ENCODE assay signal across 16 cellular contexts in the genomic region with DNA sequence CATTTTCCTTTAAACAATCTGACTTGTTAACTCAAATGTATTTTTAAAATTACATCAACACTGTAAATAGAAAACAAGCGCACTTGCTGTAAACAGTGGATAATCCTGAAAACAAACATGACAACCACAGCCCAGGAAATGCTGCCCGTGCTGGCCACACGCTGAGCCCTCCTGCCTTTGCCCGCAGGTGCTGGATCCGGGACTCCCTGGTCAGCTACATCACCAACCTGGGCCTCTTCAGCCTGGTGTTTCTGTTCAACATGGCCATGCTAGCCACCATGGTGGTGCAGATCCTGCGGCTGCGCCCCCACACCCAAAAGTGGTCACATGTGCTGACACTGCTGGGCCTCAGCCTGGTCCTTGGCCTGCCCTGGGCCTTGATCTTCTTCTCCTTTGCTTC. TPM values are rescaled to one million over a fixed set of nuclear protein-coding genes. Genes with fewer than 3 reads are reported as not detected.
A peak's percentile ranks its signal among the peaks of the same experiment; 100 is the strongest.
DNase-seq lines count a peak whose midpoint lies in the region; ATAC-seq and TF ChIP-seq lines count a peak whose summit lies in the region.
"Had no signal": no experiment of that assay in that cellular context is flagged by ENCODE, and none has a peak within 500 bp of the region (broad histone marks: within the 10 kb centered on the region; RNA-seq: fewer than 3 reads in every experiment).

No MANE protein-coding gene starts in this region.

- H3K79me2 ChIP-seq in osteoblast (ENCODE audit: insufficient read depth, low read length), result no peaks in the 10 kb centered on the region

- H3K27ac Mint-ChIP-seq in Calu3 (ENCODE audit: unreplicated experiment) (peak overlapping the region; percentile 61), natural killer cell (peak overlapping the region; percentile 97 to 98), T-helper 17 cell (no peak overlapping the region)
- no peak overlapping the region for H3K27ac Mint-ChIP-seq in naive thymus-derived CD8-positive, alpha-beta T cell
- H3K27ac Mint-ChIP-seq: GM23338, HFFc6 had no signal

- H3K9me3 Mint-ChIP-seq in Calu3 (ENCODE audit: low read depth, unreplicated experiment), result no peaks in the 10 kb centered on the region
- no peaks in the 10 kb centered on the region for H3K9me3 Mint-ChIP-seq in natural killer cell
- H3K9me3 Mint-ChIP-seq in naive thymus-derived CD8-positive, alpha-beta T cell, result no peaks in the 10 kb centered on the region
- H3K9me3 Mint-ChIP-seq: CD4-positive, CD25-positive, alpha-beta regulatory T cell; CD8-positive, alpha-beta memory T cell; GM23338; HFFc6 had no signal

- H3K27me3 ChIP-seq in osteoblast (ENCODE audit: insufficient read depth, low read length), result no peaks in the 10 kb centered on the region
- H3K27me3 ChIP-seq: BE2C had no signal

- intact Hi-C loops in Calu3 (cut with micrococcal nuclease; ENCODE audit: unreplicated experiment), result no loop called here
- intact Hi-C loops in natural killer cell (cut with micrococcal nuclease), result loop anchor here (10.0 kb wide), 1 partner anchor 343 kb away; a partner anchor contains a TSS

- CTCF ChIA-PET in Calu3 (lab: Charles Lee), result no interaction called here
- CTCF ChIA-PET in HEK293 (lab: Yijun Ruan, JAX), result interaction anchor here (0.7 kb wide), 1 partner anchor 61 kb away, joined by 3 read pairs; no protein-coding TSS in a partner anchor

- no peak overlapping the region for H3K4me3 ChIP-seq in HEK293 (ENCODE audit: low read depth, low read length)
- no peak overlapping the region for H3K4me3 ChIP-seq in osteoblast (ENCODE audit: insufficient read depth, low read length)
- H3K4me3 ChIP-seq: GM23338 had no signal

- no TSS peak for BruUV-seq in Calu3 (replicated peaks; lab: Mats Ljungman, UMichigan)

- H3K4me1 Mint-ChIP-seq in Calu3 (ENCODE audit: low read depth, unreplicated experiment) (no peaks in the 10 kb centered on the region), natural killer cell (peaks cover 56 to 72% of the 10 kb centered on the region in 2 donors), T-helper 17 cell (peaks cover 10% of the 10 kb centered on the region)
- H3K4me1 Mint-ChIP-seq in naive thymus-derived CD8-positive, alpha-beta T cell, result peaks cover 0 to 11% (median under 1%) of the 10 kb centered on the region in 4 donors
- H3K4me1 Mint-ChIP-seq: CD4-positive, CD25-positive, alpha-beta regulatory T cell; GM23338 had no signal

- H3K4me2 ChIP-seq in osteoblast (ENCODE audit: insufficient read depth, low read length), result no peak overlapping the region
- H3K4me2 ChIP-seq: GM23338 had no signal

- DNase-seq in Calu3 (no peak), natural killer cell (no peak), osteoblast (ENCODE audit: insufficient read length, low spot score, missing footprints) (peak; percentile 68), NCI-H1048 (lab: John Stamatoyannopoulos, UW) (no peak), T-helper 17 cell (no peak)
- DNase-seq in naive thymus-derived CD8-positive, alpha-beta T cell, result no peak
- DNase-seq: ACHN; BE2C; C1 segment of cervical spinal cord; CD4-positive, CD25-positive, alpha-beta regulatory T cell; CD8-positive, alpha-beta memory T cell; COR-L47; HCEC 1CT; HFFc6 had no signal

- H3K27ac ChIP-seq in HEK293 (ENCODE audit: extremely low read depth, low read depth, low read length) (no peak overlapping the region), osteoblast (ENCODE audit: low read depth, low read length) (no peak overlapping the region)

- no peak overlapping the region for H3K4me3 Mint-ChIP-seq in Calu3 (ENCODE audit: low read depth, unreplicated experiment)
- H3K4me3 Mint-ChIP-seq in natural killer cell, result peak overlapping the region; percentile 14
- H3K4me3 Mint-ChIP-seq in T-helper 17 cell, result no peak overlapping the region
- H3K4me3 Mint-ChIP-seq in naive thymus-derived CD8-positive, alpha-beta T cell, result no peak overlapping the region
- H3K4me3 Mint-ChIP-seq: CD4-positive, CD25-positive, alpha-beta regulatory T cell; GM23338; HFFc6 had no signal

- H4K20me1 ChIP-seq in osteoblast (ENCODE audit: insufficient read depth, low read length), result no peaks in the 10 kb centered on the region

- no peaks in the 10 kb centered on the region for H3K27me3 Mint-ChIP-seq in Calu3 (ENCODE audit: unreplicated experiment)
- H3K27me3 Mint-ChIP-seq in natural killer cell (ENCODE audit: low read depth in 2 of 2), result no peaks in the 10 kb centered on the region
- no peaks in the 10 kb centered on the region for H3K27me3 Mint-ChIP-seq in T-helper 17 cell
- no peaks in the 10 kb centered on the region for H3K27me3 Mint-ChIP-seq in naive thymus-derived CD8-positive, alpha-beta T cell
- H3K27me3 Mint-ChIP-seq: CD4-positive, CD25-positive, alpha-beta regulatory T cell; CD8-positive, alpha-beta memory T cell had no signal

- no peaks in the 10 kb centered on the region for H3K4me1 ChIP-seq in HEK293 (ENCODE audit: control insufficient read depth, insufficient read depth, low read length)
- H3K4me1 ChIP-seq in osteoblast (ENCODE audit: insufficient read depth, low read length), result no peaks in the 10 kb centered on the region
- H3K4me1 ChIP-seq: BE2C had no signal

- TF ChIP-seq CTCF in Calu3 (IDR thresholded peaks at IDR 0.05; ENCODE audit: unreplicated experiment) (no peak), HEK293 (tag by site-specific recombination; IDR thresholded peaks at IDR 0.05) (no peak), natural killer cell (IDR thresholded peaks at IDR 0.05) (no peak), osteoblast (IDR thresholded peaks at IDR 0.05; ENCODE audit: extremely low read depth, low read depth, low read length) (no peak)

- H3K9me3 ChIP-seq in HEK293 (ENCODE audit: control insufficient read depth, insufficient read depth, low read depth, low read length), result no peaks in the 10 kb centered on the region
- no peaks in the 10 kb centered on the region for H3K9me3 ChIP-seq in osteoblast (ENCODE audit: low read depth, low read length)
- H3K9me3 ChIP-seq in T-helper 17 cell (ENCODE audit: control insufficient read depth, low read length, poor library complexity, severe bottlenecking), result no peaks in the 10 kb centered on the region
- H3K9me3 ChIP-seq: BE2C had no signal

- POLR2A ChIA-PET in HEK293 (lab: Yijun Ruan, JAX), result no interaction called here
- POLR2A ChIA-PET in naive thymus-derived CD8-positive, alpha-beta T cell (lab: Charles Lee), result no interaction called here

- no peak for ATAC-seq in natural killer cell
- no peak for ATAC-seq in T-helper 17 cell
- no peak for ATAC-seq in naive thymus-derived CD8-positive, alpha-beta T cell
- ATAC-seq: GM23338 had no signal

- H2AFZ ChIP-seq in osteoblast (ENCODE audit: low read length), result no peak overlapping the region
- H2AFZ ChIP-seq: GM23338 had no signal

- H3K36me3 ChIP-seq in HEK293 (ENCODE audit: control insufficient read depth in 2 of 2, insufficient read depth in 1 of 2, low read length in 2 of 2), result no peaks in the 10 kb centered on the region
- H3K36me3 ChIP-seq in osteoblast (ENCODE audit: insufficient read depth, low read length), result no peaks in the 10 kb centered on the region
- H3K36me3 ChIP-seq: BE2C had no signal

- H3K36me3 Mint-ChIP-seq in Calu3 (ENCODE audit: insufficient read depth, unreplicated experiment) (peaks cover 78% of the 10 kb centered on the region), natural killer cell (peaks cover 20% of the 10 kb centered on the region), T-helper 17 cell (ENCODE audit: low read depth) (no peaks in the 10 kb centered on the region)
- H3K36me3 Mint-ChIP-seq in naive thymus-derived CD8-positive, alpha-beta T cell, result peaks cover 0 to 1% (median 0%) of the 10 kb centered on the region in 3 donors
- H3K36me3 Mint-ChIP-seq: CD4-positive, CD25-positive, alpha-beta regulatory T cell had no signal

TF ChIP-seq in HEK293, 187 proteins besides CTCF, POLR2A, EP300 and RAD21:
- no peak for TF ChIP-seq SETDB1 (IDR thresholded peaks at IDR 0.05; ENCODE audit: insufficient read length, low read length)
- no peak for TF ChIP-seq ZNF701 (tag by site-specific recombination; IDR thresholded peaks at IDR 0.05)
- TF ChIP-seq ZNF223 (tag by site-specific recombination; IDR thresholded peaks at IDR 0.05), result 0 out of 2 replicates have a peak, but pooled peaks have one; percentile 31
TF ChIP-seq in HEK293: peak in this region for 1.

RNA-seq across cellular contexts. Expression of a gene that starts 6.6 kb away (rescaled TPM):
- total RNA-seq in Calu3 (2022) (not detected in 2 replicates), natural killer cell (10 to 100 TPM; 16.6 to 57.3 (median 20.7) TPM), osteoblast (not detected in 2 replicates), T-helper 17 cell (under 1 TPM; 0.75 to 0.99 TPM)
- not detected for total RNA-seq in naive thymus-derived CD8-positive, alpha-beta T cell
- not detected for polyA plus RNA-seq in naive thymus-derived CD8-positive, alpha-beta T cell
- total RNA-seq: CD8-positive, alpha-beta memory T cell; GM23338; HFFc6 had no signal
- polyA plus RNA-seq: CD4-positive, CD25-positive, alpha-beta regulatory T cell; CD8-positive, alpha-beta memory T cell; GM23338 had no signal

RNA-seq across cellular contexts. Expression of a gene that starts 33.1 kb away (rescaled TPM):
- 269 and 278 TPM in 2 replicates for total RNA-seq in Calu3 (2022)
- 100 to 1,000 TPM; 830 to 949 (median 858) TPM for total RNA-seq in natural killer cell
- total RNA-seq in osteoblast, result 0.29 and 0.72 TPM in 2 replicates
- total RNA-seq in T-helper 17 cell, result 1 to 10 TPM in 1 of 2 donors, under 1 TPM in 1; 0.65 to 1.3 TPM
- total RNA-seq in naive thymus-derived CD8-positive, alpha-beta T cell, result under 1 TPM; 0.47 to 0.77 TPM
- 10 to 100 TPM in 1 of 3 donors, 1 to 10 TPM in 2; 1.3 to 56.5 (median 1.5) TPM for polyA plus RNA-seq in naive thymus-derived CD8-positive, alpha-beta T cell

RNA-seq across cellular contexts. Expression of a gene that starts 33.1 kb away (rescaled TPM):
- total RNA-seq in Calu3 (2022) (not detected in 2 replicates), natural killer cell (under 1 TPM in 1 of 3 donors, not detected in 2; 0.33 TPM), osteoblast (not detected in 2 replicates), T-helper 17 cell (under 1 TPM in 1 of 2 donors, not detected in 1; 0.23 TPM)
- total RNA-seq in naive thymus-derived CD8-positive, alpha-beta T cell, result not detected
- not detected for polyA plus RNA-seq in naive thymus-derived CD8-positive, alpha-beta T cell
- total RNA-seq: CD4-positive, CD25-positive, alpha-beta regulatory T cell; CD8-positive, alpha-beta memory T cell; GM23338; HFFc6 had no signal
- polyA plus RNA-seq: CD4-positive, CD25-positive, alpha-beta regulatory T cell; CD8-positive, alpha-beta memory T cell; GM23338 had no signal

Comparison
In these comparisons a context has a peak if more than half of its experiments do, and no peak if none do; other contexts are left out.
1. H3K27ac Mint-ChIP-seq: peak in Calu3 (single experiment) and natural killer cell (2 of 2); none in T-helper 17 cell (single experiment) and naive thymus-derived CD8-positive, alpha-beta T cell (0 of 10).
2. RNA of a gene that starts 6.6 kb away (total RNA-seq): 16.6 to 57.3 TPM in natural killer cell; 0.75 to 0.99 TPM in T-helper 17 cell, not detected in Calu3, not detected in osteoblast and not detected in naive thymus-derived CD8-positive, alpha-beta T cell; every median in the first group is over 4 times any median in the second.
3. RNA of a gene that starts 33.1 kb away (total RNA-seq): 830 to 949 TPM in natural killer cell and 269 to 278 TPM in Calu3; 0.65 to 1.3 TPM in T-helper 17 cell, 0.47 to 0.77 TPM in naive thymus-derived CD8-positive, alpha-beta T cell and 0.29 to 0.72 TPM in osteoblast; every median in the first group is over 100 times any median in the second.